Comparison of ENCODE assay signal across 15 cellular contexts in the genomic region with DNA sequence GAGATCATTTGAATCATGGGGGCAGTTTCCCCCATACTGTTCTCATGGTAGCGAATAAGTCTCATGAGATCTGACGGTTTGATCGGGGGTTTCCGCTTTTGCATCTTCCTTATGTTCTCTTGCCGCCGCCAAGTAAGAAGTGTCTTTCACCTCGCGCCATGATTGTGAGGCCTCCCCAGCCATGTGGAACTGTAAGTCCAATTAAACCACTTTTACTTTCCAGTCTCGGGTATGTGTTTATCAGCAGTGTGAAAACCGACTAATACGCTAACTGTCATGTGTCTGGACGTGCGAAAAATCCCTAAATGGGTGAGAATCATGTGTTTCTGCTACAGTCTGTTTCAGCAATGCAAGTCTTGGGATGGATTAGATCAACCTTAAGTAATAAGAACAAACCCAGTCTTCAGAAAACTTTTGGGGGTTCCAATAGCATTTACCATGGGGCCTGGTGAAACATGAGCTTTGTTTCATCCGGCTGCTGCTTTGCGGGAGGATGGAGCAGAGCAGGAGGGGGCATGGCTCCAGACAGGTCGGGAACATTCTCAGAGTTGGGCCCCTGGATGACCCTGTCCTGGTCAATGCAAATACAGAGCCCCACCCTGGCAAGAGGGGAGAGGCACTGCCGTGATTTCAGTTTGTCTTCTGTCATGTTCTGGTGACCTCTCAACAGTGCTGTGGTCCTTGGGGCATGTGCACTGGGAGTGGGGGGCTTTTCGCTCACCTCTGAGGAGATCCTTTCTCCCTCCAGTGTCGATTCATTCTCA. TPM values are rescaled to one million over a fixed set of nuclear protein-coding genes. Genes with fewer than 3 reads are reported as not detected.
DNase-seq lines count a peak whose midpoint lies in the region; ATAC-seq and TF ChIP-seq lines count a peak whose summit lies in the region.
"Had no signal": no experiment of that assay in that cellular context is flagged by ENCODE, and none has a peak within 500 bp of the region (broad histone marks: within the 10 kb centered on the region; RNA-seq: fewer than 3 reads in every experiment).

No MANE protein-coding gene starts in this region.

- H2BK120ac ChIP-seq in trophoblast cell (ENCODE audit: insufficient read depth, low read length, poor library complexity), result peak overlapping the region; percentile 31

- no peak overlapping the region for H4K91ac ChIP-seq in trophoblast cell (ENCODE audit: low read depth, low read length)

- H3K9ac ChIP-seq in OCI-LY3 (ENCODE audit: low read length), result peak overlapping the region; percentile 72
- no peak overlapping the region for H3K9ac ChIP-seq in trophoblast cell (ENCODE audit: low read length)

- no peak overlapping the region for H2BK5ac ChIP-seq in trophoblast cell (ENCODE audit: low read depth, low read length, poor library complexity)

- no peak overlapping the region for H3K18ac ChIP-seq in trophoblast cell (ENCODE audit: low read length)

- H3K79me2 ChIP-seq in OCI-LY3 (ENCODE audit: low read length), result peaks cover 7% of the 10 kb centered on the region
- no peaks in the 10 kb centered on the region for H3K79me2 ChIP-seq in trophoblast cell (ENCODE audit: control insufficient read depth, insufficient read depth, low read length, poor library complexity)

- H3K4me2 ChIP-seq in OCI-LY3 (ENCODE audit: low read length) (peak overlapping the region; percentile 86), trophoblast cell (ENCODE audit: low read length) (no peak overlapping the region)

- peak overlapping the region; percentile 33; the same call in 1 of the 2 replicates for H2AFZ ChIP-seq in OCI-LY3 (ENCODE audit: low read depth, low read length)
- no peak overlapping the region for H2AFZ ChIP-seq in trophoblast cell (ENCODE audit: insufficient read depth, low read length, poor library complexity)

- no CpG with 5 or more reads among the region's 19 CpGs for WGBS in trophoblast cell (ENCODE audit: extremely low coverage, insufficient coverage, insufficient read length)

- H3K27ac ChIP-seq in OCI-LY3 (ENCODE audit: low read length) (peak overlapping the region; percentile 92), trophoblast cell (ENCODE audit: low read depth, low read length) (no peak overlapping the region)
- H3K27ac ChIP-seq: dorsolateral prefrontal cortex, skin epidermis had no signal

- peak; percentile 40 for DNase-seq in activated CD8-positive, alpha-beta memory T cell treated with anti-CD3 and anti-CD28 coated beads, Interleukin-2, amount 50 U/mL, for 48 hours
- no peak for DNase-seq in activated CD8-positive, alpha-beta memory T cell treated with anti-CD3 and anti-CD28 coated beads, Interleukin-2, amount 50 U/mL, for 4 hours
- DNase-seq in trophoblast cell (no peak), KBM-7 (no peak)
- DNase-seq: COR-L47, NCI-H1694 treated with DMSO at 0.1 percent for 48 hours, NCI-H524, occipital lobe, T-helper 1 cell had no signal

- H3K27me3 ChIP-seq in OCI-LY3 (ENCODE audit: low read depth, low read length) (peaks cover 6% of the 10 kb centered on the region; the same call in 1 of the 2 replicates), trophoblast cell (ENCODE audit: insufficient read depth, low read length) (no peaks in the 10 kb centered on the region)

- H4K8ac ChIP-seq in trophoblast cell (ENCODE audit: low read depth, low read length), result no peak overlapping the region

- ATAC-seq in GM21786 (IDR thresholded peaks at IDR 0.05; ENCODE audit: unreplicated experiment) (peak; percentile 40), HG02571 (IDR thresholded peaks at IDR 0.05; ENCODE audit: unreplicated experiment) (no peak), GM19395 (IDR thresholded peaks at IDR 0.05; ENCODE audit: unreplicated experiment) (no peak)

- no peak overlapping the region for H3K23ac ChIP-seq in trophoblast cell (ENCODE audit: low read length)

- H3K4me3 ChIP-seq in OCI-LY3 (ENCODE audit: low read length) (peak overlapping the region; percentile 68), trophoblast cell (ENCODE audit: low read depth, low read length) (no peak overlapping the region)
- H3K4me3 ChIP-seq: dorsolateral prefrontal cortex, skin epidermis had no signal

- no peaks in the 10 kb centered on the region for H4K20me1 ChIP-seq in OCI-LY3 (ENCODE audit: insufficient read depth, low read length)

- H2AK5ac ChIP-seq in trophoblast cell (ENCODE audit: low read length), result no peak overlapping the region

- in situ Hi-C loops in KBM-7 (cut with MboI; ENCODE audit: low pct_unique_long_range_greater_than_20kb, low sequenced_read_pairs), result no loop called here

- TF ChIP-seq CTCF in OCI-LY3 (IDR thresholded peaks at IDR 0.05; ENCODE audit: low read depth, low read length), result no peak

- H3K36me3 ChIP-seq in OCI-LY3 (replicated peaks; ENCODE audit: low read depth, low read length) (peaks cover 13% of the 10 kb centered on the region), trophoblast cell (ENCODE audit: control insufficient read depth in 1 of 2, insufficient read depth in 2 of 2, low read length in 2 of 2) (no peaks in the 10 kb centered on the region)

- H3K79me1 ChIP-seq in trophoblast cell (ENCODE audit: low read length), result no peaks in the 10 kb centered on the region

- H3K4me1 ChIP-seq in OCI-LY3 (ENCODE audit: low read length) (peaks cover 59% of the 10 kb centered on the region), trophoblast cell (ENCODE audit: control insufficient read depth in 1 of 2, insufficient read depth in 2 of 2, low read length in 2 of 2) (no peaks in the 10 kb centered on the region)

- H3K4ac ChIP-seq in trophoblast cell (ENCODE audit: low read depth, low read length), result no peak overlapping the region

- no peak overlapping the region for H4K12ac ChIP-seq in trophoblast cell (ENCODE audit: low read depth, low read length)

- H3K9me3 ChIP-seq in OCI-LY3 (ENCODE audit: insufficient read depth, low read length) (0 out of 2 replicates have a peak, but pooled peaks cover 7% of the 10 kb centered on the region), trophoblast cell (ENCODE audit: insufficient read depth, low read depth, low read length) (no peaks in the 10 kb centered on the region)

- no peak overlapping the region for H3K14ac ChIP-seq in trophoblast cell (ENCODE audit: low read length)

- no peak overlapping the region for H2BK12ac ChIP-seq in trophoblast cell (ENCODE audit: low read length)

RNA-seq across cellular contexts. Expression of a gene that starts 41.5 kb away (rescaled TPM):
- polyA plus RNA-seq in trophoblast cell (2013), result not detected in 2 replicates
